In genomic region chr6:168496139-168496840, GRCh38 we compare ENCODE assay signal across 1 cellular context.
TF ChIP-seq lines count a peak whose summit lies in the region.

No MANE protein-coding gene starts in this region.

TF ChIP-seq in GM23338, 12 proteins besides CTCF, POLR2A, EP300 and RAD21 (continued from another document):
- TF ChIP-seq REST (IDR thresholded peaks at IDR 0.05; ENCODE audit: unreplicated experiment), result no peak
- TF ChIP-seq ZNF462 (CRISPR knock-in tag; IDR thresholded peaks at IDR 0.05), result no peak
- no peak for TF ChIP-seq ZNF114 (CRISPR knock-in tag; IDR thresholded peaks at IDR 0.05)
- no peak for TF ChIP-seq ETS1 (IDR thresholded peaks at IDR 0.05)
- no peak for TF ChIP-seq CREB1 (CRISPR knock-in tag; IDR thresholded peaks at IDR 0.05; ENCODE audit: low read depth)
